Comparison of ENCODE assay signal across 1 cellular context in the genomic region with DNA sequence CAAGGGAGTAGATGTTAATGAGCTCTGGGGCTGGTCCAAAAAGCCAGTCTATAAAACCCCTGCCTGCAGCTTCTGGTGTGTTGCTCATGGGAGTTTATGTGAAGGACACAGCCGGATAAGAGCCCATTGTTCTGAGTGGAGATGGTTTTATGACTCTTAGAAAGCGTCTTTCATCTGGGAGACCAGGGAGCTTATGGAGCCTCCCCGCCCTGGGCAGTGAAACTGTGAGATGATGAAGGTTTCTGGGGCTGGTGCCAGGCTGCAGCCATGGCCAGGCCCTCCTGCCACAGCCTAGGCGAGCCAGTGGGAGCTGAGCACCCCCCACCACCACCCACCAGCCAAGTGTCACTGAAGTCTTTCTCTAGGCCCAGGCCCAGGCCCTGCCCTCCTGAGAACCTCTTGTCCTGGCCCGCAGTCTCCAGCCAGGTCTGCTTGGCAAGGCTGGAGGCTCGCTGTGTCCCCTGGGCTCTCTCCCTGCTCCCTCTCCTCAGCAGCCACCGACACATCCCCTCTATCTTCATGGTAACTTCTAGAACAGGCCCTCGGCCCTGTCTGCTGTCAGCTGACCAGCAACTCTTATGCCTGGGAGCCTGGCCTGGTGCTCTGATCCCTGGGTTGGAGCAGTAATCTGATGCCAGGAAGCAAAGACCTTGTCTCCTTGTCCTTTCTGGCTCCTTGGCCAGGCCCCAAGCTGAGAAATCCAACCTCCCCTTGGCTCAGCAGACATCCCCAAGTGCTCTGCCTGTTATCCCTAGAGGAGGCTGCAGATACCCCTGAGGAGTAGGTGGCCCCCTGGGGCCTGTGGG.
TF ChIP-seq lines count a peak whose summit lies in the region.

No MANE protein-coding gene starts in this region.

TF ChIP-seq in HEK293, 187 proteins besides CTCF, POLR2A, EP300 and RAD21 (continued from another document and continues in another):
- TF ChIP-seq, protein P1, sequence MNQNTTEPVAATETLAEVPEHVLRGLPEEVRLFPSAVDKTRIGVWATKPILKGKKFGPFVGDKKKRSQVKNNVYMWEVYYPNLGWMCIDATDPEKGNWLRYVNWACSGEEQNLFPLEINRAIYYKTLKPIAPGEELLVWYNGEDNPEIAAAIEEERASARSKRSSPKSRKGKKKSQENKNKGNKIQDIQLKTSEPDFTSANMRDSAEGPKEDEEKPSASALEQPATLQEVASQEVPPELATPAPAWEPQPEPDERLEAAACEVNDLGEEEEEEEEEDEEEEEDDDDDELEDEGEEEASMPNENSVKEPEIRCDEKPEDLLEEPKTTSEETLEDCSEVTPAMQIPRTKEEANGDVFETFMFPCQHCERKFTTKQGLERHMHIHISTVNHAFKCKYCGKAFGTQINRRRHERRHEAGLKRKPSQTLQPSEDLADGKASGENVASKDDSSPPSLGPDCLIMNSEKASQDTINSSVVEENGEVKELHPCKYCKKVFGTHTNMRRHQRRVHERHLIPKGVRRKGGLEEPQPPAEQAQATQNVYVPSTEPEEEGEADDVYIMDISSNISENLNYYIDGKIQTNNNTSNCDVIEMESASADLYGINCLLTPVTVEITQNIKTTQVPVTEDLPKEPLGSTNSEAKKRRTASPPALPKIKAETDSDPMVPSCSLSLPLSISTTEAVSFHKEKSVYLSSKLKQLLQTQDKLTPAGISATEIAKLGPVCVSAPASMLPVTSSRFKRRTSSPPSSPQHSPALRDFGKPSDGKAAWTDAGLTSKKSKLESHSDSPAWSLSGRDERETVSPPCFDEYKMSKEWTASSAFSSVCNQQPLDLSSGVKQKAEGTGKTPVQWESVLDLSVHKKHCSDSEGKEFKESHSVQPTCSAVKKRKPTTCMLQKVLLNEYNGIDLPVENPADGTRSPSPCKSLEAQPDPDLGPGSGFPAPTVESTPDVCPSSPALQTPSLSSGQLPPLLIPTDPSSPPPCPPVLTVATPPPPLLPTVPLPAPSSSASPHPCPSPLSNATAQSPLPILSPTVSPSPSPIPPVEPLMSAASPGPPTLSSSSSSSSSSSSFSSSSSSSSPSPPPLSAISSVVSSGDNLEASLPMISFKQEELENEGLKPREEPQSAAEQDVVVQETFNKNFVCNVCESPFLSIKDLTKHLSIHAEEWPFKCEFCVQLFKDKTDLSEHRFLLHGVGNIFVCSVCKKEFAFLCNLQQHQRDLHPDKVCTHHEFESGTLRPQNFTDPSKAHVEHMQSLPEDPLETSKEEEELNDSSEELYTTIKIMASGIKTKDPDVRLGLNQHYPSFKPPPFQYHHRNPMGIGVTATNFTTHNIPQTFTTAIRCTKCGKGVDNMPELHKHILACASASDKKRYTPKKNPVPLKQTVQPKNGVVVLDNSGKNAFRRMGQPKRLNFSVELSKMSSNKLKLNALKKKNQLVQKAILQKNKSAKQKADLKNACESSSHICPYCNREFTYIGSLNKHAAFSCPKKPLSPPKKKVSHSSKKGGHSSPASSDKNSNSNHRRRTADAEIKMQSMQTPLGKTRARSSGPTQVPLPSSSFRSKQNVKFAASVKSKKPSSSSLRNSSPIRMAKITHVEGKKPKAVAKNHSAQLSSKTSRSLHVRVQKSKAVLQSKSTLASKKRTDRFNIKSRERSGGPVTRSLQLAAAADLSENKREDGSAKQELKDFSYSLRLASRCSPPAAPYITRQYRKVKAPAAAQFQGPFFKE (tag by site-specific recombination; IDR thresholded peaks at IDR 0.05; ENCODE audit: borderline replicate concordance): no peak
- TF ChIP-seq, protein P2, sequence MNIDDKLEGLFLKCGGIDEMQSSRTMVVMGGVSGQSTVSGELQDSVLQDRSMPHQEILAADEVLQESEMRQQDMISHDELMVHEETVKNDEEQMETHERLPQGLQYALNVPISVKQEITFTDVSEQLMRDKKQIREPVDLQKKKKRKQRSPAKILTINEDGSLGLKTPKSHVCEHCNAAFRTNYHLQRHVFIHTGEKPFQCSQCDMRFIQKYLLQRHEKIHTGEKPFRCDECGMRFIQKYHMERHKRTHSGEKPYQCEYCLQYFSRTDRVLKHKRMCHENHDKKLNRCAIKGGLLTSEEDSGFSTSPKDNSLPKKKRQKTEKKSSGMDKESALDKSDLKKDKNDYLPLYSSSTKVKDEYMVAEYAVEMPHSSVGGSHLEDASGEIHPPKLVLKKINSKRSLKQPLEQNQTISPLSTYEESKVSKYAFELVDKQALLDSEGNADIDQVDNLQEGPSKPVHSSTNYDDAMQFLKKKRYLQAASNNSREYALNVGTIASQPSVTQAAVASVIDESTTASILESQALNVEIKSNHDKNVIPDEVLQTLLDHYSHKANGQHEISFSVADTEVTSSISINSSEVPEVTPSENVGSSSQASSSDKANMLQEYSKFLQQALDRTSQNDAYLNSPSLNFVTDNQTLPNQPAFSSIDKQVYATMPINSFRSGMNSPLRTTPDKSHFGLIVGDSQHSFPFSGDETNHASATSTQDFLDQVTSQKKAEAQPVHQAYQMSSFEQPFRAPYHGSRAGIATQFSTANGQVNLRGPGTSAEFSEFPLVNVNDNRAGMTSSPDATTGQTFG (tag by site-specific recombination; IDR thresholded peaks at IDR 0.05; ENCODE audit: borderline replicate concordance): no peak
- TF ChIP-seq MYNN (tag by site-specific recombination; IDR thresholded peaks at IDR 0.05; ENCODE audit: borderline replicate concordance): no peak
- no peak for TF ChIP-seq SCRT2 (tag by site-specific recombination; IDR thresholded peaks at IDR 0.05)
- TF ChIP-seq ZNF623 (tag by site-specific recombination; IDR thresholded peaks at IDR 0.05): no peak
- TF ChIP-seq ZNF155 (tag by site-specific recombination; IDR thresholded peaks at IDR 0.05): no peak
- TF ChIP-seq, protein P3, sequence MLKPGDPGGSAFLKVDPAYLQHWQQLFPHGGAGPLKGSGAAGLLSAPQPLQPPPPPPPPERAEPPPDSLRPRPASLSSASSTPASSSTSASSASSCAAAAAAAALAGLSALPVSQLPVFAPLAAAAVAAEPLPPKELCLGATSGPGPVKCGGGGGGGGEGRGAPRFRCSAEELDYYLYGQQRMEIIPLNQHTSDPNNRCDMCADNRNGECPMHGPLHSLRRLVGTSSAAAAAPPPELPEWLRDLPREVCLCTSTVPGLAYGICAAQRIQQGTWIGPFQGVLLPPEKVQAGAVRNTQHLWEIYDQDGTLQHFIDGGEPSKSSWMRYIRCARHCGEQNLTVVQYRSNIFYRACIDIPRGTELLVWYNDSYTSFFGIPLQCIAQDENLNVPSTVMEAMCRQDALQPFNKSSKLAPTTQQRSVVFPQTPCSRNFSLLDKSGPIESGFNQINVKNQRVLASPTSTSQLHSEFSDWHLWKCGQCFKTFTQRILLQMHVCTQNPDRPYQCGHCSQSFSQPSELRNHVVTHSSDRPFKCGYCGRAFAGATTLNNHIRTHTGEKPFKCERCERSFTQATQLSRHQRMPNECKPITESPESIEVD (tag by site-specific recombination; IDR thresholded peaks at IDR 0.05): no peak
- TF ChIP-seq, protein P4, sequence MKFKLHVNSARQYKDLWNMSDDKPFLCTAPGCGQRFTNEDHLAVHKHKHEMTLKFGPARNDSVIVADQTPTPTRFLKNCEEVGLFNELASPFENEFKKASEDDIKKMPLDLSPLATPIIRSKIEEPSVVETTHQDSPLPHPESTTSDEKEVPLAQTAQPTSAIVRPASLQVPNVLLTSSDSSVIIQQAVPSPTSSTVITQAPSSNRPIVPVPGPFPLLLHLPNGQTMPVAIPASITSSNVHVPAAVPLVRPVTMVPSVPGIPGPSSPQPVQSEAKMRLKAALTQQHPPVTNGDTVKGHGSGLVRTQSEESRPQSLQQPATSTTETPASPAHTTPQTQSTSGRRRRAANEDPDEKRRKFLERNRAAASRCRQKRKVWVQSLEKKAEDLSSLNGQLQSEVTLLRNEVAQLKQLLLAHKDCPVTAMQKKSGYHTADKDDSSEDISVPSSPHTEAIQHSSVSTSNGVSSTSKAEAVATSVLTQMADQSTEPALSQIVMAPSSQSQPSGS (tag by site-specific recombination; IDR thresholded peaks at IDR 0.05; ENCODE audit: low read depth): no peak
- TF ChIP-seq, protein P5, sequence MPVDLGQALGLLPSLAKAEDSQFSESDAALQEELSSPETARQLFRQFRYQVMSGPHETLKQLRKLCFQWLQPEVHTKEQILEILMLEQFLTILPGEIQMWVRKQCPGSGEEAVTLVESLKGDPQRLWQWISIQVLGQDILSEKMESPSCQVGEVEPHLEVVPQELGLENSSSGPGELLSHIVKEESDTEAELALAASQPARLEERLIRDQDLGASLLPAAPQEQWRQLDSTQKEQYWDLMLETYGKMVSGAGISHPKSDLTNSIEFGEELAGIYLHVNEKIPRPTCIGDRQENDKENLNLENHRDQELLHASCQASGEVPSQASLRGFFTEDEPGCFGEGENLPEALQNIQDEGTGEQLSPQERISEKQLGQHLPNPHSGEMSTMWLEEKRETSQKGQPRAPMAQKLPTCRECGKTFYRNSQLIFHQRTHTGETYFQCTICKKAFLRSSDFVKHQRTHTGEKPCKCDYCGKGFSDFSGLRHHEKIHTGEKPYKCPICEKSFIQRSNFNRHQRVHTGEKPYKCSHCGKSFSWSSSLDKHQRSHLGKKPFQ (tag by site-specific recombination; IDR thresholded peaks at IDR 0.05): no peak
- no peak for TF ChIP-seq ZSCAN23 (tag by site-specific recombination; IDR thresholded peaks at IDR 0.05)
- TF ChIP-seq ZNF837 (tag by site-specific recombination; IDR thresholded peaks at IDR 0.05): no peak
- TF ChIP-seq, protein P6, sequence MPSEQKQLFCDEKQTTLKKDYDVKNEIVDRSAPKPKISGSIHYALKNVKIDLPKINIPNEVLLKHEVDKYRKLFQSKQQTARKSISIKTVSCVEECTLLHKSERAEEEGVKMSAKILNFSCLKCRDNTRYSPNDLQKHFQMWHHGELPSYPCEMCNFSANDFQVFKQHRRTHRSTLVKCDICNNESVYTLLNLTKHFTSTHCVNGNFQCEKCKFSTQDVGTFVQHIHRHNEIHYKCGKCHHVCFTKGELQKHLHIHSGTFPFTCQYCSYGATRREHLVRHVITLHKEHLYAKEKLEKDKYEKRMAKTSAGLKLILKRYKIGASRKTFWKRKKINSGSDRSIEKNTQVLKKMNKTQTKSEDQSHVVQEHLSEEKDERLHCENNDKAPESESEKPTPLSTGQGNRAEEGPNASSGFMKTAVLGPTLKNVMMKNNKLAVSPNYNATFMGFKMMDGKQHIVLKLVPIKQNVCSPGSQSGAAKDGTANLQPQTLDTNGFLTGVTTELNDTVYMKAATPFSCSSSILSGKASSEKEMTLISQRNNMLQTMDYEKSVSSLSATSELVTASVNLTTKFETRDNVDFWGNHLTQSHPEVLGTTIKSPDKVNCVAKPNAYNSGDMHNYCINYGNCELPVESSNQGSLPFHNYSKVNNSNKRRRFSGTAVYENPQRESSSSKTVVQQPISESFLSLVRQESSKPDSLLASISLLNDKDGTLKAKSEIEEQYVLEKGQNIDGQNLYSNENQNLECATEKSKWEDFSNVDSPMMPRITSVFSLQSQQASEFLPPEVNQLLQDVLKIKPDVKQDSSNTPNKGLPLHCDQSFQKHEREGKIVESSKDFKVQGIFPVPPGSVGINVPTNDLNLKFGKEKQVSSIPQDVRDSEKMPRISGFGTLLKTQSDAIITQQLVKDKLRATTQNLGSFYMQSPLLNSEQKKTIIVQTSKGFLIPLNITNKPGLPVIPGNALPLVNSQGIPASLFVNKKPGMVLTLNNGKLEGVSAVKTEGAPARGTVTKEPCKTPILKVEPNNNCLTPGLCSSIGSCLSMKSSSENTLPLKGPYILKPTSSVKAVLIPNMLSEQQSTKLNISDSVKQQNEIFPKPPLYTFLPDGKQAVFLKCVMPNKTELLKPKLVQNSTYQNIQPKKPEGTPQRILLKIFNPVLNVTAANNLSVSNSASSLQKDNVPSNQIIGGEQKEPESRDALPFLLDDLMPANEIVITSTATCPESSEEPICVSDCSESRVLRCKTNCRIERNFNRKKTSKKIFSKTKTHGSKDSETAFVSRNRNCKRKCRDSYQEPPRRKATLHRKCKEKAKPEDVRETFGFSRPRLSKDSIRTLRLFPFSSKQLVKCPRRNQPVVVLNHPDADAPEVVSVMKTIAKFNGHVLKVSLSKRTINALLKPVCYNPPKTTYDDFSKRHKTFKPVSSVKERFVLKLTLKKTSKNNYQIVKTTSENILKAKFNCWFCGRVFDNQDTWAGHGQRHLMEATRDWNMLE (tag by site-specific recombination; conservative IDR thresholded peaks at IDR 0.05; ENCODE audit: low read depth): no peak
- no peak for TF ChIP-seq ZNF791 (tag by site-specific recombination; IDR thresholded peaks at IDR 0.05)
- TF ChIP-seq, protein P7, sequence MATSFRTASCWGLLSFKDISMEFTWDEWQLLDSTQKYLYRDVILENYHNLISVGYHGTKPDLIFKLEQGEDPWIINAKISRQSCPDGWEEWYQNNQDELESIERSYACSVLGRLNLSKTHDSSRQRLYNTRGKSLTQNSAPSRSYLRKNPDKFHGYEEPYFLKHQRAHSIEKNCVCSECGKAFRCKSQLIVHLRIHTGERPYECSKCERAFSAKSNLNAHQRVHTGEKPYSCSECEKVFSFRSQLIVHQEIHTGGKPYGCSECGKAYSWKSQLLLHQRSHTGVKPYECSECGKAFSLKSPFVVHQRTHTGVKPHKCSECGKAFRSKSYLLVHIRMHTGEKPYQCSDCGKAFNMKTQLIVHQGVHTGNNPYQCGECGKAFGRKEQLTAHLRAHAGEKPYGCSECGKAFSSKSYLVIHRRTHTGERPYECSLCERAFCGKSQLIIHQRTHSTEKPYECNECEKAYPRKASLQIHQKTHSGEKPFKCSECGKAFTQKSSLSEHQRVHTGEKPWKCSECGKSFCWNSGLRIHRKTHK (tag by site-specific recombination; IDR thresholded peaks at IDR 0.05): no peak
- peak; percentile 30; the same call in 1 of the 2 replicates for TF ChIP-seq ZNF600 (tag by site-specific recombination; IDR thresholded peaks at IDR 0.05)
- no peak for TF ChIP-seq ZNF660 (tag by site-specific recombination; IDR thresholded peaks at IDR 0.05)
- no peak for TF ChIP-seq ZNF174 (tag by site-specific recombination; IDR thresholded peaks at IDR 0.05)
- TF ChIP-seq ZNF658 (tag by site-specific recombination; IDR thresholded peaks at IDR 0.05): no peak
- TF ChIP-seq, protein P8, sequence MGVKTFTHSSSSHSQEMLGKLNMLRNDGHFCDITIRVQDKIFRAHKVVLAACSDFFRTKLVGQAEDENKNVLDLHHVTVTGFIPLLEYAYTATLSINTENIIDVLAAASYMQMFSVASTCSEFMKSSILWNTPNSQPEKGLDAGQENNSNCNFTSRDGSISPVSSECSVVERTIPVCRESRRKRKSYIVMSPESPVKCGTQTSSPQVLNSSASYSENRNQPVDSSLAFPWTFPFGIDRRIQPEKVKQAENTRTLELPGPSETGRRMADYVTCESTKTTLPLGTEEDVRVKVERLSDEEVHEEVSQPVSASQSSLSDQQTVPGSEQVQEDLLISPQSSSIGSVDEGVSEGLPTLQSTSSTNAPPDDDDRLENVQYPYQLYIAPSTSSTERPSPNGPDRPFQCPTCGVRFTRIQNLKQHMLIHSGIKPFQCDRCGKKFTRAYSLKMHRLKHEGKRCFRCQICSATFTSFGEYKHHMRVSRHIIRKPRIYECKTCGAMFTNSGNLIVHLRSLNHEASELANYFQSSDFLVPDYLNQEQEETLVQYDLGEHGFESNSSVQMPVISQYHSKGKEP (tag by site-specific recombination; IDR thresholded peaks at IDR 0.05): 0 out of 2 replicates have a peak, but pooled peaks have one; percentile 29
- TF ChIP-seq, protein P9, sequence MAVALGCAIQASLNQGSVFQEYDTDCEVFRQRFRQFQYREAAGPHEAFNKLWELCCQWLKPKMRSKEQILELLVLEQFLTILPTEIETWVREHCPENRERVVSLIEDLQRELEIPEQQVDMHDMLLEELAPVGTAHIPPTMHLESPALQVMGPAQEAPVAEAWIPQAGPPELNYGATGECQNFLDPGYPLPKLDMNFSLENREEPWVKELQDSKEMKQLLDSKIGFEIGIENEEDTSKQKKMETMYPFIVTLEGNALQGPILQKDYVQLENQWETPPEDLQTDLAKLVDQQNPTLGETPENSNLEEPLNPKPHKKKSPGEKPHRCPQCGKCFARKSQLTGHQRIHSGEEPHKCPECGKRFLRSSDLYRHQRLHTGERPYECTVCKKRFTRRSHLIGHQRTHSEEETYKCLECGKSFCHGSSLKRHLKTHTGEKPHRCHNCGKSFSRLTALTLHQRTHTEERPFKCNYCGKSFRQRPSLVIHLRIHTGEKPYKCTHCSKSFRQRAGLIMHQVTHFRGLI (tag by site-specific recombination; IDR thresholded peaks at IDR 0.05): no peak
